In genomic region chr6:87127737-87128136, GRCh38 we compare ENCODE assay signal across 26 cellular contexts. TPM values are rescaled to one million over a fixed set of nuclear protein-coding genes. Genes with fewer than 3 reads are reported as not detected.
"Had no signal": no experiment of that assay in that cellular context is flagged by ENCODE, and none has a peak within 500 bp of the region (broad histone marks: within the 10 kb centered on the region; RNA-seq: fewer than 3 reads in every experiment).

No MANE protein-coding gene starts in this region.

- H3K4me3 Mint-ChIP-seq: dendritic cell treated with granulocyte-macrophage colony-stimulating factor and Interleukin-4, amounts not matched to agents 40 ng/mL and 50 ng/mL, for 4 days; effector memory CD8-positive, alpha-beta T cell; endodermal cell; mesothelial cell of epicardium; naive B cell had no signal

- H3K36me3 ChIP-seq: colonic mucosa, esophagus squamous epithelium, gastrocnemius medialis, heart right ventricle, left lung, lower lobe of right lung had no signal

- H3K27ac Mint-ChIP-seq: dendritic cell treated with granulocyte-macrophage colony-stimulating factor and Interleukin-4, amounts not matched to agents 40 ng/mL and 50 ng/mL, for 4 days; effector memory CD8-positive, alpha-beta T cell; endodermal cell; mesothelial cell of epicardium; naive B cell had no signal

- H3K27me3 ChIP-seq: colonic mucosa, gastrocnemius medialis had no signal

- DNase-seq: colonic mucosa; cortex of kidney; effector CD8-positive, alpha-beta T cell; effector memory CD8-positive, alpha-beta T cell; endodermal cell; erythroblast; esophagus squamous epithelium; foreskin fibroblast; foreskin melanocyte; gastrocnemius medialis; glutamatergic neuron; head of caudate nucleus; heart right ventricle; hippocampal formation; left cardiac atrium; left lung; left ventricle myocardium superior; lower lobe of right lung; mesenchymal stem cell; mucosa of descending colon; naive B cell had no signal

- H3K4me1 Mint-ChIP-seq: endodermal cell, mesothelial cell of epicardium had no signal

- H3K36me3 Mint-ChIP-seq: mesothelial cell of epicardium had no signal

- H3K4me1 ChIP-seq: colonic mucosa, esophagus squamous epithelium, gastrocnemius medialis, heart right ventricle, left lung, lower lobe of right lung had no signal

- H3K9me3 ChIP-seq: colonic mucosa, esophagus squamous epithelium, gastrocnemius medialis, lower lobe of right lung, mucosa of descending colon had no signal

- FAIRE-seq: islet of Langerhans, keratinocyte had no signal

- H3K9me3 Mint-ChIP-seq: dendritic cell treated with granulocyte-macrophage colony-stimulating factor and Interleukin-4, amounts not matched to agents 40 ng/mL and 50 ng/mL, for 4 days; effector memory CD8-positive, alpha-beta T cell; endodermal cell had no signal

- H3K27ac ChIP-seq: colonic mucosa, epithelial cell of prostate, esophagus squamous epithelium, gastrocnemius medialis, heart right ventricle, left lung, lower lobe of right lung had no signal

- H3K4me3 ChIP-seq: colonic mucosa, esophagus squamous epithelium, gastrocnemius medialis, heart right ventricle, left lung, lower lobe of right lung, mucosa of descending colon had no signal

RNA-seq across cellular contexts. Expression of gene CGA, which starts 32.8 kb away (rescaled TPM):
- polyA plus RNA-seq: keratinocyte had no signal
